ENCODE assay signal across 9 cellular contexts in the genomic region with DNA sequence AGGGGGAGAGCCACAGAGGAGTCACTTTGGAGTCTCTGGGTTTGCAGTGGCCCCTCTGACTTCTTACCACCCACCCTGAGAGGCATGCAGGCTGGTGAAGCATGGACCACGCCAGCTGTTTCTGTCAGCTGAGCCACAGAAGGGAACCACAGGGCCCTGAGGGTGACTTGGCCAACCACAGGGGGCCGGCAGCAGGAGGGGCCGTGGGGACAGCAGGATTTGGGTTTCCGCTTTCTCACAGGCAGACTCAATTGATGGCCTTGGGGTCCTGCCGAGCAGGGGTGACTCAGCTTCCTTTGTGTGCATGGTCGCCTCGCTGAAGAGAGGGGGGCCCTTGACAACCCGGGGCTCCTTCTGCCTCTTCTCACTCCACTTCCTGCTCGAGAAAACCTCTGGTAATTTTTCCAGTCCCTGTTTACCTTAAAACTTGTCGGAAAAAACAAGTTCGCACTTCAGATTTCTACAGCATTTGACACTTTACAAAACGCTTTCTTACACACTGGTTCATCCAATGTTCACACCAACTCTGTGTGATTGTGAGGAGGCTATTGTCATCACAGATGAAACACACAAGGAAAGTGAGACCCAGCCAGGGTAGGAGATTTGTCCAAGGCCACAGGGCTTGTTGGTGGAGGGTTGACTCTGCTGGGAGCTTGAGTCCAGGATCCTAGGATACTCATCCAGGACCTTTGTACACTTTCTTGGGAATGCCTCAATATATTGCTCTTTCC.
DNase-seq lines count a peak whose midpoint lies in the region; ATAC-seq and TF ChIP-seq lines count a peak whose summit lies in the region.
"Had no signal": no experiment of that assay in that cellular context is flagged by ENCODE, and none has a peak within 500 bp of the region (broad histone marks: within the 10 kb centered on the region; RNA-seq: fewer than 3 reads in every experiment).

No MANE protein-coding gene starts in this region.

- H3K4me2 ChIP-seq in SU-DHL-6 (ENCODE audit: low read depth, low read length, poor library complexity, severe bottlenecking) = peak overlapping the region; percentile 46

- H3F3A ChIP-seq in SU-DHL-6 (ENCODE audit: insufficient read depth) = peaks cover 23% of the 10 kb centered on the region; the same call in 1 of the 2 replicates

- peak; percentile 39 for ATAC-seq in Right ventricle myocardium superior (ENCODE audit: poor library complexity)
- ATAC-seq in Right ventricle myocardium inferior = no peak
- ATAC-seq in HG03097 (IDR thresholded peaks at IDR 0.05; ENCODE audit: low FRiP score, unreplicated experiment) = peak; percentile 86

- DNase-seq in Right ventricle myocardium superior (peak; percentile 43), Right ventricle myocardium inferior (ENCODE audit: missing footprints) (no peak), iPS-NIHi11 (ENCODE audit: low spot score) (peak; percentile 11), SHP77 treated with DMSO at 0.1 percent for 48 hours (lab: John Stamatoyannopoulos, UW) (no peak), NCI-H2107 (lab: John Stamatoyannopoulos, UW) (no peak)
- no peak for DNase-seq in central memory CD4-positive, alpha-beta T cell

- TF ChIP-seq CTCF in SU-DHL-6 (IDR thresholded peaks at IDR 0.05; ENCODE audit: insufficient read depth, low read length, poor library complexity, severe bottlenecking) = no peak

- H3K79me2 ChIP-seq in SU-DHL-6 (ENCODE audit: insufficient read depth, low read length) = no peaks in the 10 kb centered on the region

- H4K20me1 ChIP-seq in SU-DHL-6 (ENCODE audit: low read depth, low read length) = no peaks in the 10 kb centered on the region

- H3K9ac ChIP-seq in SU-DHL-6 (ENCODE audit: low read length) = peak overlapping the region; percentile 50

- no peaks in the 10 kb centered on the region for H3K36me3 ChIP-seq in SU-DHL-6 (ENCODE audit: low read length)

- H3K27ac ChIP-seq in SU-DHL-6 (ENCODE audit: low read depth, low read length) = peak overlapping the region; percentile 79

- H3K4me3 ChIP-seq in SU-DHL-6 (ENCODE audit: insufficient read depth, low read length, poor library complexity, severe bottlenecking) = peak overlapping the region; percentile 12
- H3K4me3 ChIP-seq: lung had no signal

- H3K9me2 ChIP-seq in SU-DHL-6 (replicated peaks; ENCODE audit: insufficient read depth, low read length) = no peaks in the 10 kb centered on the region

- intact Hi-C loops in Right ventricle myocardium superior (cut with DNase I) (no loop called here), Right ventricle myocardium inferior (cut with DNase I) (no loop called here)

- H3K27me3 ChIP-seq in SU-DHL-6 (ENCODE audit: low read length) = no peaks in the 10 kb centered on the region

- no peak overlapping the region for H2AFZ ChIP-seq in SU-DHL-6 (ENCODE audit: low read depth, low read length, severe bottlenecking)

- H3K9me3 ChIP-seq in SU-DHL-6 (ENCODE audit: insufficient read depth, low read length) = no peaks in the 10 kb centered on the region

Comparison
In these comparisons a context has a peak if more than half of its experiments do, and no peak if none do; other contexts are left out.
1. DNase-seq: peak in Right ventricle myocardium superior (single experiment) and iPS-NIHi11 (single experiment); none in Right ventricle myocardium inferior (single experiment), SHP77 treated with DMSO at 0.1 percent for 48 hours (single experiment), central memory CD4-positive, alpha-beta T cell (single experiment) and NCI-H2107 (single experiment).